2 cellular contexts compared by ENCODE assay signal in the genomic region with DNA sequence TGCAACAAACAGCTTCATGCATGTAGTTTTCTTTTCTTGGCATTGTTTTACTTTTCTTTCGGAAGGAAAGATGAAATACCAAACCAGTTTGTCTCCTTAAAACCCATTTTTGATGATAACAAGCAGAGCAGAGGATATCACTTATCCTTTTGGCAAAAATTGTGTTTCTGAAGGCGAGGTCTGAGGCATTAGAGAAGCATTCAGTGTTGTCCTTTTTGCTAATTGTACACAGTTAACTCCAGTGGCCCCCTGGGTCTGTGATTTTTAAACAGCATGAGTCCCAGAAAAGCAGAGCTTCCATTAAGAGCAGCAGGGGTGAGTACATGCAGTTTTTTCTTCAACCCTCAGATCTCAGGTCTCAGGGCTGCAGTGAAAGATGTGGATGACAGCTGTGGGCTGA.
A peak's percentile ranks its signal among the peaks of the same experiment; 100 is the strongest.
TF ChIP-seq lines count a peak whose summit lies in the region.

No MANE protein-coding gene starts in this region.

TF ChIP-seq in HEK293, 187 proteins besides CTCF, POLR2A, EP300 and RAD21 (continued from another document and continues in another):
- TF ChIP-seq, protein P1, sequence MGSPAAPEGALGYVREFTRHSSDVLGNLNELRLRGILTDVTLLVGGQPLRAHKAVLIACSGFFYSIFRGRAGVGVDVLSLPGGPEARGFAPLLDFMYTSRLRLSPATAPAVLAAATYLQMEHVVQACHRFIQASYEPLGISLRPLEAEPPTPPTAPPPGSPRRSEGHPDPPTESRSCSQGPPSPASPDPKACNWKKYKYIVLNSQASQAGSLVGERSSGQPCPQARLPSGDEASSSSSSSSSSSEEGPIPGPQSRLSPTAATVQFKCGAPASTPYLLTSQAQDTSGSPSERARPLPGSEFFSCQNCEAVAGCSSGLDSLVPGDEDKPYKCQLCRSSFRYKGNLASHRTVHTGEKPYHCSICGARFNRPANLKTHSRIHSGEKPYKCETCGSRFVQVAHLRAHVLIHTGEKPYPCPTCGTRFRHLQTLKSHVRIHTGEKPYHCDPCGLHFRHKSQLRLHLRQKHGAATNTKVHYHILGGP (tag by site-specific recombination; IDR thresholded peaks at IDR 0.05) = no peak
- TF ChIP-seq ZNF239 (tag by site-specific recombination; IDR thresholded peaks at IDR 0.05) = no peak
- TF ChIP-seq MYNN (tag by site-specific recombination; IDR thresholded peaks at IDR 0.05; ENCODE audit: borderline replicate concordance) = no peak
- no peak for TF ChIP-seq ZNF302 (tag by site-specific recombination; IDR thresholded peaks at IDR 0.05; ENCODE audit: low read depth)
- TF ChIP-seq ZNF843 (tag by site-specific recombination; IDR thresholded peaks at IDR 0.05) = 0 out of 2 replicates have a peak, but pooled peaks have one; percentile 18
- TF ChIP-seq ZNF610 (tag by site-specific recombination; IDR thresholded peaks at IDR 0.05; ENCODE audit: borderline replicate concordance) = no peak
- peak; percentile 92 for TF ChIP-seq ZIC2 (tag by site-specific recombination; IDR thresholded peaks at IDR 0.05)
- no peak for TF ChIP-seq MZF1 (tag by site-specific recombination; IDR thresholded peaks at IDR 0.05; ENCODE audit: borderline replicate concordance)
- no peak for TF ChIP-seq ZNF639 (tag by site-specific recombination; IDR thresholded peaks at IDR 0.05)
- no peak for TF ChIP-seq ZNF362 (tag by site-specific recombination; IDR thresholded peaks at IDR 0.05)
- peak; percentile 91 for TF ChIP-seq FEZF1 (tag by site-specific recombination; IDR thresholded peaks at IDR 0.05)
- no peak for TF ChIP-seq WT1 (tag by site-specific recombination; IDR thresholded peaks at IDR 0.05)
- TF ChIP-seq PRDM6 (tag by site-specific recombination; IDR thresholded peaks at IDR 0.05) = peak; percentile 75
- no peak for TF ChIP-seq ZNF530 (tag by site-specific recombination; IDR thresholded peaks at IDR 0.05; ENCODE audit: low read depth)
- peak; percentile 79 for TF ChIP-seq GLIS1 (tag by site-specific recombination; IDR thresholded peaks at IDR 0.05)
- TF ChIP-seq ZNF341 (tag by site-specific recombination; IDR thresholded peaks at IDR 0.05; ENCODE audit: low read depth) = no peak
- TF ChIP-seq ZNF23 (tag by site-specific recombination; IDR thresholded peaks at IDR 0.05; ENCODE audit: borderline replicate concordance) = no peak
- TF ChIP-seq, protein P2, sequence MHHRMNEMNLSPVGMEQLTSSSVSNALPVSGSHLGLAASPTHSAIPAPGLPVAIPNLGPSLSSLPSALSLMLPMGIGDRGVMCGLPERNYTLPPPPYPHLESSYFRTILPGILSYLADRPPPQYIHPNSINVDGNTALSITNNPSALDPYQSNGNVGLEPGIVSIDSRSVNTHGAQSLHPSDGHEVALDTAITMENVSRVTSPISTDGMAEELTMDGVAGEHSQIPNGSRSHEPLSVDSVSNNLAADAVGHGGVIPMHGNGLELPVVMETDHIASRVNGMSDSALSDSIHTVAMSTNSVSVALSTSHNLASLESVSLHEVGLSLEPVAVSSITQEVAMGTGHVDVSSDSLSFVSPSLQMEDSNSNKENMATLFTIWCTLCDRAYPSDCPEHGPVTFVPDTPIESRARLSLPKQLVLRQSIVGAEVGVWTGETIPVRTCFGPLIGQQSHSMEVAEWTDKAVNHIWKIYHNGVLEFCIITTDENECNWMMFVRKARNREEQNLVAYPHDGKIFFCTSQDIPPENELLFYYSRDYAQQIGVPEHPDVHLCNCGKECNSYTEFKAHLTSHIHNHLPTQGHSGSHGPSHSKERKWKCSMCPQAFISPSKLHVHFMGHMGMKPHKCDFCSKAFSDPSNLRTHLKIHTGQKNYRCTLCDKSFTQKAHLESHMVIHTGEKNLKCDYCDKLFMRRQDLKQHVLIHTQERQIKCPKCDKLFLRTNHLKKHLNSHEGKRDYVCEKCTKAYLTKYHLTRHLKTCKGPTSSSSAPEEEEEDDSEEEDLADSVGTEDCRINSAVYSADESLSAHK (tag by site-specific recombination; IDR thresholded peaks at IDR 0.05) = peak; percentile 66

TF ChIP-seq in WTC11, 78 proteins besides CTCF, POLR2A, EP300 and RAD21:
- TF ChIP-seq FOXP4 (CRISPR knock-in tag; IDR thresholded peaks at IDR 0.05) (no peak), HMGA2 (CRISPR knock-in tag; IDR thresholded peaks at IDR 0.05) (no peak), JUN (CRISPR knock-in tag; IDR thresholded peaks at IDR 0.05) (no peak), ELF4 (CRISPR knock-in tag; IDR thresholded peaks at IDR 0.05; ENCODE audit: low read depth) (no peak), E2F5 (CRISPR knock-in tag; IDR thresholded peaks at IDR 0.05) (no peak), TCF7 (CRISPR knock-in tag; IDR thresholded peaks at IDR 0.05; ENCODE audit: low read depth) (no peak), ZBTB21 (CRISPR knock-in tag; IDR thresholded peaks at IDR 0.05; ENCODE audit: borderline replicate concordance) (no peak), MLX (CRISPR knock-in tag; IDR thresholded peaks at IDR 0.05) (no peak), CDX4 (CRISPR knock-in tag; IDR thresholded peaks at IDR 0.05; ENCODE audit: borderline replicate concordance) (no peak), ERG (CRISPR knock-in tag; IDR thresholded peaks at IDR 0.05) (no peak), FOXK1 (CRISPR knock-in tag; IDR thresholded peaks at IDR 0.05) (no peak), RELA (CRISPR knock-in tag; IDR thresholded peaks at IDR 0.05; ENCODE audit: borderline replicate concordance) (no peak)
- TF ChIP-seq, protein P3, sequence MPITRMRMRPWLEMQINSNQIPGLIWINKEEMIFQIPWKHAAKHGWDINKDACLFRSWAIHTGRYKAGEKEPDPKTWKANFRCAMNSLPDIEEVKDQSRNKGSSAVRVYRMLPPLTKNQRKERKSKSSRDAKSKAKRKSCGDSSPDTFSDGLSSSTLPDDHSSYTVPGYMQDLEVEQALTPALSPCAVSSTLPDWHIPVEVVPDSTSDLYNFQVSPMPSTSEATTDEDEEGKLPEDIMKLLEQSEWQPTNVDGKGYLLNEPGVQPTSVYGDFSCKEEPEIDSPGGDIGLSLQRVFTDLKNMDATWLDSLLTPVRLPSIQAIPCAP (CRISPR knock-in tag; IDR thresholded peaks at IDR 0.05) = no peak
- TF ChIP-seq, protein P4, sequence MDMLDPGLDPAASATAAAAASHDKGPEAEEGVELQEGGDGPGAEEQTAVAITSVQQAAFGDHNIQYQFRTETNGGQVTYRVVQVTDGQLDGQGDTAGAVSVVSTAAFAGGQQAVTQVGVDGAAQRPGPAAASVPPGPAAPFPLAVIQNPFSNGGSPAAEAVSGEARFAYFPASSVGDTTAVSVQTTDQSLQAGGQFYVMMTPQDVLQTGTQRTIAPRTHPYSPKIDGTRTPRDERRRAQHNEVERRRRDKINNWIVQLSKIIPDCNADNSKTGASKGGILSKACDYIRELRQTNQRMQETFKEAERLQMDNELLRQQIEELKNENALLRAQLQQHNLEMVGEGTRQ (CRISPR knock-in tag; IDR thresholded peaks at IDR 0.05) = no peak
TF ChIP-seq in WTC11: peak in this region for 0.
